ENCODE assay signal across 22 cellular contexts in genomic region chr1:119003413-119004128, GRCh38. TPM values are rescaled to one million over a fixed set of nuclear protein-coding genes. Genes with fewer than 3 reads are reported as not detected.
"Had no signal": no experiment of that assay in that cellular context is flagged by ENCODE, and none has a peak within 500 bp of the region (broad histone marks: within the 10 kb centered on the region; RNA-seq: fewer than 3 reads in every experiment).

No MANE protein-coding gene starts in this region.

- H3K27ac ChIP-seq: body of pancreas, colonic mucosa, left ventricle myocardium inferior, neutrophil, parathyroid adenoma, uterus had no signal

- H3K79me2 ChIP-seq: parathyroid adenoma had no signal

- H3K36me3 ChIP-seq: colonic mucosa, left ventricle myocardium inferior, neutrophil, tibial nerve, uterus had no signal

- H3K36me3 Mint-ChIP-seq: activated naive CD8-positive, alpha-beta T cell treated with anti-CD3 and anti-CD28 coated beads, Interleukin-2, amount 10 ng/mL, durations not matched to agents 7 days and 5 days had no signal

- H2AFZ ChIP-seq: parathyroid adenoma had no signal

- H3K4me3 ChIP-seq: body of pancreas, colonic mucosa, left ventricle myocardium inferior, tibial nerve, uterus had no signal

- H3K4me3 Mint-ChIP-seq: activated CD4-positive, alpha-beta memory T cell treated with anti-CD3 and anti-CD28 coated beads, Interleukin-2, amount 10 ng/mL, durations not matched to agents 7 days and 5 days; activated CD8-positive, alpha-beta memory T cell treated with anti-CD3 and anti-CD28 coated beads, Interleukin-2, amount 10 ng/mL, durations not matched to agents 7 days and 5 days; activated naive CD8-positive, alpha-beta T cell treated with anti-CD3 and anti-CD28 coated beads, Interleukin-2, amount 10 ng/mL, durations not matched to agents 7 days and 5 days had no signal

- H3K4me1 ChIP-seq: parathyroid adenoma had no signal

- DNase-seq: activated CD4-positive, alpha-beta memory T cell treated with anti-CD3 and anti-CD28 coated beads, Interleukin-2, amount 10 ng/mL, durations not matched to agents 7 days and 5 days; activated CD4-positive, alpha-beta T cell treated with anti-CD3 and anti-CD28 coated beads for 48 hours; activated CD4-positive, CD25-positive, alpha-beta regulatory T cell; activated CD8-positive, alpha-beta memory T cell treated with anti-CD3 and anti-CD28 coated beads, Interleukin-2, amount 10 ng/mL, durations not matched to agents 7 days and 5 days; activated naive CD4-positive, alpha-beta T cell; activated naive CD8-positive, alpha-beta T cell treated with anti-CD3 and anti-CD28 coated beads, Interleukin-2, amount 10 ng/mL, durations not matched to agents 7 days and 5 days; amygdala; body of pancreas; caudate nucleus; colonic mucosa; erythroblast; foreskin melanocyte; glutamatergic neuron; hippocampal formation; left ventricle myocardium inferior; stimulated activated CD4-positive, alpha-beta T cell treated with anti-CD3 and anti-CD28 coated beads, Interleukin-2, amount 100 ng/mL, for 24 hours; stimulated activated naive CD4-positive, alpha-beta T cell treated with Interleukin-2 at 50 U/mL for 16 hours; uterus had no signal

- ATAC-seq: activated CD8-positive, alpha-beta memory T cell treated with anti-CD3 and anti-CD28 coated beads, Interleukin-2, amount 10 ng/mL, durations not matched to agents 7 days and 5 days; body of pancreas had no signal

- H3K9me3 Mint-ChIP-seq: activated CD4-positive, alpha-beta memory T cell treated with anti-CD3 and anti-CD28 coated beads, Interleukin-2, amount 10 ng/mL, durations not matched to agents 7 days and 5 days had no signal

- H3K27ac Mint-ChIP-seq: activated CD4-positive, alpha-beta memory T cell treated with anti-CD3 and anti-CD28 coated beads, Interleukin-2, amount 10 ng/mL, durations not matched to agents 7 days and 5 days; activated CD8-positive, alpha-beta memory T cell treated with anti-CD3 and anti-CD28 coated beads, Interleukin-2, amount 10 ng/mL, durations not matched to agents 7 days and 5 days; activated naive CD8-positive, alpha-beta T cell treated with anti-CD3 and anti-CD28 coated beads, Interleukin-2, amount 10 ng/mL, durations not matched to agents 7 days and 5 days had no signal

- H3K9me3 ChIP-seq: body of pancreas, colonic mucosa, left ventricle myocardium inferior, neutrophil, uterus had no signal

RNA-seq across cellular contexts. Expression of gene TBX15, which starts 15.4 kb away (rescaled TPM):
- total RNA-seq: activated CD4-positive, alpha-beta memory T cell treated with anti-CD3 and anti-CD28 coated beads, Interleukin-2, amount 10 ng/mL, durations not matched to agents 7 days and 5 days; activated CD8-positive, alpha-beta memory T cell treated with anti-CD3 and anti-CD28 coated beads, Interleukin-2, amount 10 ng/mL, durations not matched to agents 7 days and 5 days; activated naive CD8-positive, alpha-beta T cell treated with anti-CD3 and anti-CD28 coated beads, Interleukin-2, amount 10 ng/mL, durations not matched to agents 7 days and 5 days; body of pancreas had no signal
- polyA plus RNA-seq: keratinocyte had no signal
